In genomic region chr3:15804553-15805095, GRCh38 we compare ENCODE assay signal across 9 cellular contexts. TPM values are rescaled to one million over a fixed set of nuclear protein-coding genes. Genes with fewer than 3 reads are reported as not detected.
DNase-seq lines count a peak whose midpoint lies in the region; ATAC-seq, FAIRE-seq and TF ChIP-seq lines count a peak whose summit lies in the region.
"Had no signal": no experiment of that assay in that cellular context is flagged by ENCODE, and none has a peak within 500 bp of the region (broad histone marks: within the 10 kb centered on the region; RNA-seq: fewer than 3 reads in every experiment).

No MANE protein-coding gene starts in this region.

- H2BK120ac ChIP-seq in trophoblast cell (ENCODE audit: insufficient read depth, low read length, poor library complexity), result no peak overlapping the region

- H2AFZ ChIP-seq in trophoblast cell (ENCODE audit: insufficient read depth, low read length, poor library complexity), result no peak overlapping the region

- no peak overlapping the region for H3K18ac ChIP-seq in trophoblast cell (ENCODE audit: low read length)

- H3K27ac ChIP-seq in trophoblast cell (ENCODE audit: low read depth, low read length), result no peak overlapping the region

- H2BK12ac ChIP-seq in trophoblast cell (ENCODE audit: low read length), result no peak overlapping the region

- no peak overlapping the region for H4K91ac ChIP-seq in trophoblast cell (ENCODE audit: low read depth, low read length)

- no CpG with 5 or more reads among the region's 4 CpGs for WGBS in trophoblast cell (ENCODE audit: extremely low coverage, insufficient coverage, insufficient read length)

- H2BK5ac ChIP-seq in trophoblast cell (ENCODE audit: low read depth, low read length, poor library complexity), result no peak overlapping the region

- H3K4me3 ChIP-seq in trophoblast cell (ENCODE audit: low read depth, low read length), result no peak overlapping the region

- peak overlapping the region; percentile 48 to 55 for H3K27ac Mint-ChIP-seq in T-cell
- no peak overlapping the region for H3K27ac Mint-ChIP-seq in MCF 10A (ENCODE audit: low read depth, unreplicated experiment)

- no peaks in the 10 kb centered on the region for H3K79me2 ChIP-seq in trophoblast cell (ENCODE audit: control insufficient read depth, insufficient read depth, low read length, poor library complexity)

- H3K36me3 Mint-ChIP-seq in T-cell (peaks cover 11% of the 10 kb centered on the region), MCF 10A (ENCODE audit: insufficient read depth, unreplicated experiment) (no peaks in the 10 kb centered on the region)

- no peak for TF ChIP-seq CTCF in MCF 10A (IDR thresholded peaks at IDR 0.05; ENCODE audit: unreplicated experiment)

- no peak overlapping the region for H4K12ac ChIP-seq in trophoblast cell (ENCODE audit: low read depth, low read length)

- ATAC-seq in HG02938 (IDR thresholded peaks at IDR 0.05; ENCODE audit: unreplicated experiment) (peak; percentile 68), T-cell (replicated peaks in 1 of 4) (peak in 2 of 4 experiments; percentile 40 to 42), GM18519 (IDR thresholded peaks at IDR 0.05; ENCODE audit: low FRiP score, unreplicated experiment) (no peak)

- H3K27me3 ChIP-seq in trophoblast cell (ENCODE audit: insufficient read depth, low read length), result no peaks in the 10 kb centered on the region

- no peaks in the 10 kb centered on the region for H3K36me3 ChIP-seq in trophoblast cell (ENCODE audit: control insufficient read depth in 1 of 2, insufficient read depth in 2 of 2, low read length in 2 of 2)

- FAIRE-seq in GM19239 (lab: Jason Lieb, UNC) (peak; percentile 90), frontal cortex (lab: Jason Lieb, UNC) (no peak)

- no peaks in the 10 kb centered on the region for H3K9me3 Mint-ChIP-seq in T-cell
- H3K9me3 Mint-ChIP-seq in MCF 10A (ENCODE audit: unreplicated experiment), result no peaks in the 10 kb centered on the region

- DNase-seq in GM19239 (ENCODE audit: insufficient read length, low spot score) (no peak), T-cell (no peak), trophoblast cell (peak; percentile 3 to 41), NK-92 (lab: John Stamatoyannopoulos, UW; ENCODE audit: unreplicated experiment) (no peak), frontal cortex (ENCODE audit: low spot score in 2 of 2) (no peak), MCF 10A (ENCODE audit: unreplicated experiment) (no peak)
- DNase-seq: NCI-H82 had no signal

- H3K23ac ChIP-seq in trophoblast cell (ENCODE audit: low read length), result no peak overlapping the region

- no TSS peak for BruUV-seq in MCF 10A (replicated peaks; lab: Mats Ljungman, UMichigan)

- H3K27me3 Mint-ChIP-seq in T-cell (no peaks in the 10 kb centered on the region), MCF 10A (ENCODE audit: insufficient read depth, unreplicated experiment) (no peaks in the 10 kb centered on the region)

- no peak overlapping the region for H2AK5ac ChIP-seq in trophoblast cell (ENCODE audit: low read length)

- no peak overlapping the region for H3K14ac ChIP-seq in trophoblast cell (ENCODE audit: low read length)

- H3K4ac ChIP-seq in trophoblast cell (ENCODE audit: low read depth, low read length), result no peak overlapping the region

- POLR2A ChIA-PET in T-cell (lab: Charles Lee) (no interaction called here), MCF 10A (lab: Yijun Ruan, JAX) (interaction anchor here (1.2 to 3.2 kb wide), 4 partner anchors 8 to 599 kb away, joined by 3 to 24 read pairs (median 13); partner anchors contain the start of genes ANKRD28, CAPN7, DPH3 and OXNAD1)

- no peaks in the 10 kb centered on the region for H3K9me3 ChIP-seq in trophoblast cell (ENCODE audit: insufficient read depth, low read depth, low read length)

- no peak overlapping the region for H4K8ac ChIP-seq in trophoblast cell (ENCODE audit: low read depth, low read length)

- H3K9ac ChIP-seq in trophoblast cell (ENCODE audit: low read length), result no peak overlapping the region

- no peaks in the 10 kb centered on the region for H3K4me1 ChIP-seq in trophoblast cell (ENCODE audit: control insufficient read depth in 1 of 2, insufficient read depth in 2 of 2, low read length in 2 of 2)

- no peaks in the 10 kb centered on the region for H3K79me1 ChIP-seq in trophoblast cell (ENCODE audit: low read length)

- peaks cover 55 to 80% (median 59%) of the 10 kb centered on the region in 3 donors for H3K4me1 Mint-ChIP-seq in T-cell
- H3K4me1 Mint-ChIP-seq in MCF 10A (ENCODE audit: insufficient read depth, unreplicated experiment), result peaks cover 30% of the 10 kb centered on the region

- CTCF ChIA-PET in T-cell (lab: Charles Lee), result no interaction called here
- CTCF ChIA-PET in MCF 10A (lab: Yijun Ruan, JAX), result no interaction called here

- intact Hi-C loops in MCF 10A (cut with micrococcal nuclease), result no loop called here

- H3K4me2 ChIP-seq in trophoblast cell (ENCODE audit: low read length), result no peak overlapping the region

- H3K4me3 Mint-ChIP-seq in T-cell (no peak overlapping the region), MCF 10A (ENCODE audit: unreplicated experiment) (no peak overlapping the region)

RNA-seq across cellular contexts. Expression of gene ANKRD28, which starts 6.8 kb away (rescaled TPM):
- total RNA-seq in T-cell (10 to 100 TPM; 30.1 to 67.6 (median 39.0) TPM), frontal cortex (84.8 TPM), MCF 10A (2022) (71.7 and 79.0 TPM in 2 replicates)
- polyA plus RNA-seq in trophoblast cell (2013), result 9.4 and 9.7 TPM in 2 replicates

Comparison
In these comparisons a context has a peak if more than half of its experiments do, and no peak if none do; other contexts are left out.
1. DNase-seq: peak in trophoblast cell (2 of 2); none in GM19239 (single experiment), T-cell (0 of 34), NK-92 (single experiment), frontal cortex (0 of 2) and MCF 10A (single experiment).